ENCODE assay signal across 8 cellular contexts in genomic region chr2:66433695-66433944, GRCh38. TPM values are rescaled to one million over a fixed set of nuclear protein-coding genes. Genes with fewer than 3 reads are reported as not detected.
DNase-seq lines count a peak whose midpoint lies in the region; ATAC-seq and TF ChIP-seq lines count a peak whose summit lies in the region.

No MANE protein-coding gene starts in this region.

- H3K36me3 ChIP-seq in liver (ENCODE audit: control insufficient read depth in 4 of 4, insufficient read depth in 3 of 4, low read depth in 1 of 4, low read length in 3 of 4), result peaks cover 0 to 3% (median 0%) of the 10 kb centered on the region in 4 donors

- H3K9me3 Mint-ChIP-seq in activated CD4-positive, alpha-beta T cell treated with anti-CD3 and anti-CD28 coated beads for 36 hours (ENCODE audit: low read depth), result no peaks in the 10 kb centered on the region

- no peaks in the 10 kb centered on the region for H3K9me3 ChIP-seq in liver (ENCODE audit: control insufficient read depth in 4 of 4, low read length in 3 of 4)

- WGBS in liver, result under 1% methylated on average over 7 of the region's 7 CpGs

- POLR2A ChIA-PET in activated CD4-positive, alpha-beta T cell treated with anti-CD3 and anti-CD28 coated beads for 36 hours (lab: Charles Lee), result no interaction called here

- DNase-seq in activated CD4-positive, alpha-beta T cell treated with anti-CD3 and anti-CD28 coated beads for 36 hours, result no peak
- no peak for DNase-seq in activated CD4-positive, alpha-beta T cell treated with anti-CD3 and anti-CD28 coated beads, Interleukin-2, amount 50 U/mL, for 1 hour
- no peak for DNase-seq in astrocyte of the spinal cord (ENCODE audit: low read depth, low spot score)
- DNase-seq in iPS-NIHi11 (ENCODE audit: low spot score), result no peak
- DNase-seq in SKM-1 treated with dmso at 0.1 percent for 144 hours (lab: John Stamatoyannopoulos, UW; ENCODE audit: unreplicated experiment), result no peak

- H3K4me3 ChIP-seq in astrocyte of the spinal cord (ENCODE audit: low read depth, low read length) (peak overlapping the region; percentile 62), liver (ENCODE audit: low read depth in 1 of 3, low read length in 3 of 3) (peak overlapping the region; percentile 73 to 82 (median 82))

- peaks cover 0 to 27% (median 21%) of the 10 kb centered on the region in 4 donors for H3K4me1 ChIP-seq in liver (ENCODE audit: control insufficient read depth in 4 of 4, insufficient read depth in 4 of 4, low read length in 3 of 4)

- TF ChIP-seq RAD21 in liver (IDR thresholded peaks at IDR 0.05), result peak in 1 of 2 donors; percentile 2

- intact Hi-C loops in activated CD4-positive, alpha-beta T cell treated with anti-CD3 and anti-CD28 coated beads for 36 hours (cut with DNase I, micrococcal nuclease), result no loop called here

- peak overlapping the region; percentile 64 to 80 for H3K27ac ChIP-seq in liver (ENCODE audit: low read depth in 1 of 2, low read length in 2 of 2)
- peak overlapping the region; percentile 91 for H3K27ac ChIP-seq in temporal lobe (ENCODE audit: low read depth, low read length)

- H3K9ac ChIP-seq in liver (ENCODE audit: low read depth in 1 of 2, low read length in 2 of 2), result peak overlapping the region; percentile 58 to 64

- in situ Hi-C loops in astrocyte of the spinal cord (cut with HindIII; ENCODE audit: low sequenced_read_pairs), result loop anchor here (25.0 kb wide), 1 partner anchor 129 kb away; no protein-coding TSS in a partner anchor

- TF ChIP-seq CTCF in astrocyte of the spinal cord (IDR thresholded peaks at IDR 0.05; ENCODE audit: low read depth, low read length), result no peak
- TF ChIP-seq CTCF in liver (IDR thresholded peaks at IDR 0.05; ENCODE audit: low read depth, low read length, missing input control), result no peak

- CTCF ChIA-PET in activated CD4-positive, alpha-beta T cell treated with anti-CD3 and anti-CD28 coated beads for 36 hours (lab: Charles Lee), result no interaction called here

- H3K4me3 Mint-ChIP-seq in activated CD4-positive, alpha-beta T cell treated with anti-CD3 and anti-CD28 coated beads for 36 hours, result peak overlapping the region; percentile 65

- no peaks in the 10 kb centered on the region for H3K36me3 Mint-ChIP-seq in activated CD4-positive, alpha-beta T cell treated with anti-CD3 and anti-CD28 coated beads for 36 hours (ENCODE audit: low read depth)

- no peak overlapping the region for H3K27ac Mint-ChIP-seq in activated CD4-positive, alpha-beta T cell treated with anti-CD3 and anti-CD28 coated beads for 36 hours

- peaks cover 0 to 2% (median 0%) of the 10 kb centered on the region in 4 donors for H3K27me3 ChIP-seq in liver (ENCODE audit: control insufficient read depth in 4 of 4, insufficient read depth in 4 of 4, low read length in 3 of 4)

- ATAC-seq in activated CD4-positive, alpha-beta T cell treated with anti-CD3 and anti-CD28 coated beads for 36 hours, result no peak
- ATAC-seq in GM18909 (IDR thresholded peaks at IDR 0.05; ENCODE audit: poor library complexity, unreplicated experiment), result no peak

- peaks cover 28% of the 10 kb centered on the region for H3K4me1 Mint-ChIP-seq in activated CD4-positive, alpha-beta T cell treated with anti-CD3 and anti-CD28 coated beads for 36 hours

- peaks cover 74% of the 10 kb centered on the region for H3K27me3 Mint-ChIP-seq in activated CD4-positive, alpha-beta T cell treated with anti-CD3 and anti-CD28 coated beads for 36 hours

TF ChIP-seq in liver, 16 proteins besides CTCF, POLR2A, EP300 and RAD21:
- no peak for TF ChIP-seq RXRA (IDR thresholded peaks at IDR 0.05)
- no peak for TF ChIP-seq EGR1 (IDR thresholded peaks at IDR 0.05; ENCODE audit: low read depth in 2 of 2)
- TF ChIP-seq NR2F2 (IDR thresholded peaks at IDR 0.05), result no peak
- no peak for TF ChIP-seq ZBTB33 (IDR thresholded peaks at IDR 0.05)
- no peak for TF ChIP-seq ATF3 (IDR thresholded peaks at IDR 0.05)
- TF ChIP-seq SP1 (IDR thresholded peaks at IDR 0.05), result no peak
- no peak for TF ChIP-seq TAF1 (conservative IDR thresholded peaks at IDR 0.05)
- no peak for TF ChIP-seq FOXA2 (IDR thresholded peaks at IDR 0.05)
- no peak for TF ChIP-seq MAX (IDR thresholded peaks at IDR 0.05)
- TF ChIP-seq JUND (IDR thresholded peaks at IDR 0.05), result no peak
- no peak for TF ChIP-seq HNF4A (conservative IDR thresholded peaks at IDR 0.05)
- no peak for TF ChIP-seq YY1 (IDR thresholded peaks at IDR 0.05)
- TF ChIP-seq REST (IDR thresholded peaks at IDR 0.05), result no peak
- no peak for TF ChIP-seq HNF4G (IDR thresholded peaks at IDR 0.05)

RNA-seq across cellular contexts. Expression of gene MEIS1, which starts 1.3 kb away (rescaled TPM):
- not detected for total RNA-seq in activated CD4-positive, alpha-beta T cell treated with anti-CD3 and anti-CD28 coated beads for 36 hours
- total RNA-seq in liver (1 to 10 TPM; 6.3 to 8.6 TPM), temporal lobe (11.1 TPM)
- polyA plus RNA-seq in liver, result 1 to 10 TPM; 1.6 to 4.7 TPM

Comparison
In these comparisons a context has a peak if more than half of its experiments do, and no peak if none do; other contexts are left out.
1. RNA of gene MEIS1, which starts 1.3 kb away (total RNA-seq): 11.1 TPM in temporal lobe (single experiment) and 6.3 to 8.6 TPM in liver; not detected in activated CD4-positive, alpha-beta T cell treated with anti-CD3 and anti-CD28 coated beads for 36 hours; every median in the first group is over 4 times any median in the second.